ENCODE assay signal across 19 cellular contexts in genomic region chr6:79461205-79461604, GRCh38.
DNase-seq lines count a peak whose midpoint lies in the region; ATAC-seq, FAIRE-seq and TF ChIP-seq lines count a peak whose summit lies in the region.
"Had no signal": no experiment of that assay in that cellular context is flagged by ENCODE, and none has a peak within 500 bp of the region (broad histone marks: within the 10 kb centered on the region; RNA-seq: fewer than 3 reads in every experiment).

No MANE protein-coding gene starts in this region.

- H3K36me3 Mint-ChIP-seq in HFFc6 (ENCODE audit: low read depth): no peaks in the 10 kb centered on the region

- H3K4me3 Mint-ChIP-seq in HFFc6: no peak overlapping the region
- H3K4me3 Mint-ChIP-seq: activated T-helper 17 cell treated with anti-CD3 and anti-CD28 coated beads, Interleukin-2, amount 50 U/mL, for 72 hours; dendritic cell treated with granulocyte-macrophage colony-stimulating factor and Interleukin-4, amounts not matched to agents 40 ng/mL and 50 ng/mL, for 4 days; nephron progenitor cell had no signal

- no peak for TF ChIP-seq POLR2A in GM12891 (IDR thresholded peaks at IDR 0.05; ENCODE audit: low read depth, low read length)

- TF ChIP-seq CTCF in HFFc6 (IDR thresholded peaks at IDR 0.05): no peak

- peak overlapping the region; percentile 29 for H3K27ac ChIP-seq in cingulate gyrus (ENCODE audit: low read depth, low read length)
- H3K27ac ChIP-seq: esophagus squamous epithelium, sigmoid colon, SK-N-MC had no signal

- no peaks in the 10 kb centered on the region for H3K9me3 Mint-ChIP-seq in HFFc6
- H3K9me3 Mint-ChIP-seq: activated T-helper 17 cell treated with anti-CD3 and anti-CD28 coated beads, Interleukin-2, amount 50 U/mL, for 72 hours; dendritic cell treated with granulocyte-macrophage colony-stimulating factor and Interleukin-4, amounts not matched to agents 40 ng/mL and 50 ng/mL, for 4 days had no signal

- H3K27ac Mint-ChIP-seq in HFFc6: no peak overlapping the region
- H3K27ac Mint-ChIP-seq: activated T-helper 17 cell treated with anti-CD3 and anti-CD28 coated beads, Interleukin-2, amount 50 U/mL, for 72 hours; dendritic cell treated with granulocyte-macrophage colony-stimulating factor and Interleukin-4, amounts not matched to agents 40 ng/mL and 50 ng/mL, for 4 days; nephron progenitor cell had no signal

- ATAC-seq in HG02852 (IDR thresholded peaks at IDR 0.05; ENCODE audit: unreplicated experiment): peak; percentile 69
- ATAC-seq: activated T-helper 17 cell treated with anti-CD3 and anti-CD28 coated beads, Interleukin-2, amount 50 U/mL, for 72 hours had no signal

- FAIRE-seq in GM12891 (lab: Jason Lieb, UNC): no peak
- FAIRE-seq: TTC549 had no signal

- peaks cover 4% of the 10 kb centered on the region for H3K27me3 Mint-ChIP-seq in HFFc6 (ENCODE audit: insufficient read depth)
- H3K27me3 Mint-ChIP-seq: dendritic cell treated with granulocyte-macrophage colony-stimulating factor and Interleukin-4, amounts not matched to agents 40 ng/mL and 50 ng/mL, for 4 days had no signal

- no peaks in the 10 kb centered on the region for H3K4me1 Mint-ChIP-seq in HFFc6 (ENCODE audit: low read depth)
- H3K4me1 Mint-ChIP-seq: activated T-helper 17 cell treated with anti-CD3 and anti-CD28 coated beads, Interleukin-2, amount 50 U/mL, for 72 hours had no signal

- DNase-seq in GM12891 (ENCODE audit: insufficient read length, low spot score) (no peak), putamen (ENCODE audit: low spot score) (peak; percentile 11), NCI-H510A treated with DMSO at 0.1 percent for 48 hours (lab: John Stamatoyannopoulos, UW) (no peak), cerebellar nuclear complex (lab: John Stamatoyannopoulos, UW) (no peak), HFFc6 (no peak), OCI-M1 (lab: John Stamatoyannopoulos, UW) (no peak)
- DNase-seq: activated CD4-positive, alpha-beta T cell treated with anti-CD3 and anti-CD28 coated beads, Interleukin-2, amount 50 U/mL, for 48 hours; esophagus squamous epithelium; NCI-H1105 treated with DMSO at 0.1 percent for 48 hours; NCI-H345; nephron progenitor cell; sigmoid colon; stimulated activated CD4-positive, alpha-beta T cell treated with anti-CD3 and anti-CD28 coated beads, Interleukin-4, amount 100 ng/mL, for 4 hours had no signal

TF ChIP-seq in GM12891, 5 proteins besides CTCF, POLR2A, EP300 and RAD21:
- TF ChIP-seq POU2F2 (IDR thresholded peaks at IDR 0.05; ENCODE audit: low read depth, low read length) (no peak), PAX5 (IDR thresholded peaks at IDR 0.05; ENCODE audit: insufficient read depth, low read length, severe bottlenecking) (no peak), SPI1 (IDR thresholded peaks at IDR 0.05; ENCODE audit: low read depth, low read length) (peak; percentile 58), POLR2AphosphoS5 (IDR thresholded peaks at IDR 0.05; ENCODE audit: low read depth, low read length) (no peak), TAF1 (IDR thresholded peaks at IDR 0.05; ENCODE audit: low read depth, low read length) (no peak)
